Comparison of ENCODE assay signal across 9 cellular contexts in genomic region chr1:94648225-94649007, GRCh38.
DNase-seq lines count a peak whose midpoint lies in the region; TF ChIP-seq lines count a peak whose summit lies in the region.
"Had no signal": no experiment of that assay in that cellular context is flagged by ENCODE, and none has a peak within 500 bp of the region (broad histone marks: within the 10 kb centered on the region; RNA-seq: fewer than 3 reads in every experiment).

No MANE protein-coding gene starts in this region.

- H3K9me3 ChIP-seq in breast epithelium = no peaks in the 10 kb centered on the region
- no peaks in the 10 kb centered on the region for H3K9me3 ChIP-seq in stomach smooth muscle (ENCODE audit: control insufficient read depth in 2 of 2, low read length in 2 of 2)

- H3K27ac ChIP-seq in breast epithelium (peak overlapping the region; percentile 89 to 90), stomach smooth muscle (ENCODE audit: low read length) (peak overlapping the region; percentile 41)
- H3K27ac ChIP-seq: parathyroid adenoma had no signal

- H3K4me3 ChIP-seq in HFF-Myc (replicated peaks; ENCODE audit: low read depth, low read length) (no peak overlapping the region), breast epithelium (peak overlapping the region in 1 of 3 donors; percentile 6), stomach smooth muscle (ENCODE audit: low read length in 2 of 2) (peak overlapping the region in 1 of 2 donors; percentile 59)

- no peak for TF ChIP-seq POLR2A in breast epithelium (IDR thresholded peaks at IDR 0.05)

- H3K4me1 ChIP-seq in breast epithelium (no peaks in the 10 kb centered on the region), stomach smooth muscle (ENCODE audit: control insufficient read depth, insufficient read depth, low read length) (peaks cover 7% of the 10 kb centered on the region)
- H3K4me1 ChIP-seq: parathyroid adenoma had no signal

- no peak for TF ChIP-seq CTCF in HFF-Myc (IDR thresholded peaks at IDR 0.05; ENCODE audit: low read depth, low read length, missing control alignments)
- TF ChIP-seq CTCF in breast epithelium (IDR thresholded peaks at IDR 0.05) = no peak

- peak overlapping the region in 1 of 2 donors; percentile 29 for H3K9ac ChIP-seq in stomach smooth muscle (ENCODE audit: low read length in 2 of 2)
- H3K9ac ChIP-seq: parathyroid adenoma had no signal

- H3K27me3 ChIP-seq in breast epithelium = no peaks in the 10 kb centered on the region
- no peaks in the 10 kb centered on the region for H3K27me3 ChIP-seq in stomach smooth muscle (ENCODE audit: control insufficient read depth in 1 of 2, insufficient read depth in 2 of 2, low read length in 2 of 2)

- intact Hi-C loops in breast epithelium (cut with DNase I; ENCODE audit: low total_unique reads) = no loop called here

- H3K36me3 ChIP-seq in breast epithelium = no peaks in the 10 kb centered on the region
- no peaks in the 10 kb centered on the region for H3K36me3 ChIP-seq in stomach smooth muscle (ENCODE audit: control insufficient read depth in 2 of 2, insufficient read depth in 2 of 2, low read length in 2 of 2)

- DNase-seq in HFF-Myc (ENCODE audit: extremely low read depth, low read depth) = peak; percentile 97
- peak in 1 of 2 donors; percentile 89 for DNase-seq in breast epithelium (ENCODE audit: low spot score in 2 of 2)
- peak; percentile 85 for DNase-seq in kidney glomerular epithelial cell (lab: John Stamatoyannopoulos, UW)
- no peak for DNase-seq in activated T-cell treated with anti-CD3 and anti-CD28 coated beads, Interleukin-2, amount 50 U/mL, for 1 hour
- DNase-seq in GOT3 (lab: John Stamatoyannopoulos, UW) = no peak
- DNase-seq in T-helper 9 cell = no peak
- DNase-seq in NCI-H1417 (lab: John Stamatoyannopoulos, UW) = no peak

Comparison
In these comparisons a context has a peak if more than half of its experiments do, and no peak if none do; other contexts are left out.
1. DNase-seq: peak in HFF-Myc (single experiment) and kidney glomerular epithelial cell (single experiment); none in activated T-cell treated with anti-CD3 and anti-CD28 coated beads, Interleukin-2, amount 50 U/mL, for 1 hour (single experiment), GOT3 (single experiment), T-helper 9 cell (single experiment) and NCI-H1417 (0 of 3).